Comparison of ENCODE assay signal across 1 cellular context in the genomic region with DNA sequence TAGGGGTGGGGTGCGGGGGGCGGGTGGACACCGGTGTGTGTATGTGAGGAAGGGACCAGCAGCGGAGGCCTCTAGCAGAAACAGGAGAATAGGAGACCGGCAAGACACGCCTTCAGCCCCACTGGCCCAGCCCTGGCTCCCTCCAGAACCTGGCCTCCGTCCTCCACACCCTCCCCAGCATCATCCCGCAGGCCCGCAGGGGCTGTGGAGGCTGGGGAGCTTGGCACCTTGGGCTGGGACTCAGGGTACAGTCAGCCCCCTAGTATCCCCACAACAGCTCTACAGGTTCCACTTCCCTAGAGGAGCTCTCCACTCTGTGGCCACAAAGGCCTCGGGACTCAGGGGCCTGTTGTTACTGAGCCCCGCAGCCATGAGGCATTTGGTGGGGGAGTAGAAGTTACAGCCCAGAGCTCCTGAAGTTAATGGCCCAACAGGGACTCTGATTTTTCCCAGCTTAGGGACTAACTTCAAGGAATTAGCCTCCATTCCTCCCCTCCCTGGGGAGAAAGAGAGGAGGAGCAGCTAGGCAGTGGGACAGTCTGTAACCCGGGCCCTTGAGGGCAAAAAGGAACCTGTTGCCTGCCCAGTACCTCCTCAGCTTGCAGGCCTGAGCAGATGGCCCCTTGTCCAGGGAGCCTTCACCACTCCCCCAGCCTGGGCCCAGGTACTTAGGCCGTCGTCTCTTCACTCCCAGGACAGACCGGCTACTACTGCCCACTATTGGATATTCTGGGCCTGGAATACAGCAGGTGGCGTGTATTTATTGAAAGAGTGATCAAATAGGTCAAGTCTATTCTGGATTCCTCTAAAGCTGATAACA.
TF ChIP-seq lines count a peak whose summit lies in the region.

No MANE protein-coding gene starts in this region.

TF ChIP-seq in K562, 482 proteins besides CTCF, POLR2A, EP300 and RAD21 (continued from another document):
- TF ChIP-seq, protein P1, sequence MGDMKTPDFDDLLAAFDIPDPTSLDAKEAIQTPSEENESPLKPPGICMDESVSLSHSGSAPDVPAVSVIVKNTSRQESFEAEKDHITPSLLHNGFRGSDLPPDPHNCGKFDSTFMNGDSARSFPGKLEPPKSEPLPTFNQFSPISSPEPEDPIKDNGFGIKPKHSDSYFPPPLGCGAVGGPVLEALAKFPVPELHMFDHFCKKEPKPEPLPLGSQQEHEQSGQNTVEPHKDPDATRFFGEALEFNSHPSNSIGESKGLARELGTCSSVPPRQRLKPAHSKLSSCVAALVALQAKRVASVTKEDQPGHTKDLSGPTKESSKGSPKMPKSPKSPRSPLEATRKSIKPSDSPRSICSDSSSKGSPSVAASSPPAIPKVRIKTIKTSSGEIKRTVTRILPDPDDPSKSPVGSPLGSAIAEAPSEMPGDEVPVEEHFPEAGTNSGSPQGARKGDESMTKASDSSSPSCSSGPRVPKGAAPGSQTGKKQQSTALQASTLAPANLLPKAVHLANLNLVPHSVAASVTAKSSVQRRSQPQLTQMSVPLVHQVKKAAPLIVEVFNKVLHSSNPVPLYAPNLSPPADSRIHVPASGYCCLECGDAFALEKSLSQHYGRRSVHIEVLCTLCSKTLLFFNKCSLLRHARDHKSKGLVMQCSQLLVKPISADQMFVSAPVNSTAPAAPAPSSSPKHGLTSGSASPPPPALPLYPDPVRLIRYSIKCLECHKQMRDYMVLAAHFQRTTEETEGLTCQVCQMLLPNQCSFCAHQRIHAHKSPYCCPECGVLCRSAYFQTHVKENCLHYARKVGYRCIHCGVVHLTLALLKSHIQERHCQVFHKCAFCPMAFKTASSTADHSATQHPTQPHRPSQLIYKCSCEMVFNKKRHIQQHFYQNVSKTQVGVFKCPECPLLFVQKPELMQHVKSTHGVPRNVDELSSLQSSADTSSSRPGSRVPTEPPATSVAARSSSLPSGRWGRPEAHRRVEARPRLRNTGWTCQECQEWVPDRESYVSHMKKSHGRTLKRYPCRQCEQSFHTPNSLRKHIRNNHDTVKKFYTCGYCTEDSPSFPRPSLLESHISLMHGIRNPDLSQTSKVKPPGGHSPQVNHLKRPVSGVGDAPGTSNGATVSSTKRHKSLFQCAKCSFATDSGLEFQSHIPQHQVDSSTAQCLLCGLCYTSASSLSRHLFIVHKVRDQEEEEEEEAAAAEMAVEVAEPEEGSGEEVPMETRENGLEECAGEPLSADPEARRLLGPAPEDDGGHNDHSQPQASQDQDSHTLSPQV (IDR thresholded peaks at IDR 0.05), result peak; percentile 29; the same call in 1 of the 2 replicates
- TF ChIP-seq FOXJ2 (tag; IDR thresholded peaks at IDR 0.05), result 0 out of 2 replicates have a peak, but pooled peaks have one; percentile 5
- TF ChIP-seq NR4A1 (CRISPR knock-in tag; IDR thresholded peaks at IDR 0.05), result no peak
- peak; percentile 66; the same call in 1 of the 2 replicates for TF ChIP-seq NR4A1 (tag; IDR thresholded peaks at IDR 0.05)
- TF ChIP-seq PTTG1 (tag; IDR thresholded peaks at IDR 0.05; ENCODE audit: low read depth), result no peak
- TF ChIP-seq, protein P2, sequence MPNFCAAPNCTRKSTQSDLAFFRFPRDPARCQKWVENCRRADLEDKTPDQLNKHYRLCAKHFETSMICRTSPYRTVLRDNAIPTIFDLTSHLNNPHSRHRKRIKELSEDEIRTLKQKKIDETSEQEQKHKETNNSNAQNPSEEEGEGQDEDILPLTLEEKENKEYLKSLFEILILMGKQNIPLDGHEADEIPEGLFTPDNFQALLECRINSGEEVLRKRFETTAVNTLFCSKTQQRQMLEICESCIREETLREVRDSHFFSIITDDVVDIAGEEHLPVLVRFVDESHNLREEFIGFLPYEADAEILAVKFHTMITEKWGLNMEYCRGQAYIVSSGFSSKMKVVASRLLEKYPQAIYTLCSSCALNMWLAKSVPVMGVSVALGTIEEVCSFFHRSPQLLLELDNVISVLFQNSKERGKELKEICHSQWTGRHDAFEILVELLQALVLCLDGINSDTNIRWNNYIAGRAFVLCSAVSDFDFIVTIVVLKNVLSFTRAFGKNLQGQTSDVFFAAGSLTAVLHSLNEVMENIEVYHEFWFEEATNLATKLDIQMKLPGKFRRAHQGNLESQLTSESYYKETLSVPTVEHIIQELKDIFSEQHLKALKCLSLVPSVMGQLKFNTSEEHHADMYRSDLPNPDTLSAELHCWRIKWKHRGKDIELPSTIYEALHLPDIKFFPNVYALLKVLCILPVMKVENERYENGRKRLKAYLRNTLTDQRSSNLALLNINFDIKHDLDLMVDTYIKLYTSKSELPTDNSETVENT (CRISPR knock-in tag; IDR thresholded peaks at IDR 0.05), result no peak
- TF ChIP-seq, protein P3, sequence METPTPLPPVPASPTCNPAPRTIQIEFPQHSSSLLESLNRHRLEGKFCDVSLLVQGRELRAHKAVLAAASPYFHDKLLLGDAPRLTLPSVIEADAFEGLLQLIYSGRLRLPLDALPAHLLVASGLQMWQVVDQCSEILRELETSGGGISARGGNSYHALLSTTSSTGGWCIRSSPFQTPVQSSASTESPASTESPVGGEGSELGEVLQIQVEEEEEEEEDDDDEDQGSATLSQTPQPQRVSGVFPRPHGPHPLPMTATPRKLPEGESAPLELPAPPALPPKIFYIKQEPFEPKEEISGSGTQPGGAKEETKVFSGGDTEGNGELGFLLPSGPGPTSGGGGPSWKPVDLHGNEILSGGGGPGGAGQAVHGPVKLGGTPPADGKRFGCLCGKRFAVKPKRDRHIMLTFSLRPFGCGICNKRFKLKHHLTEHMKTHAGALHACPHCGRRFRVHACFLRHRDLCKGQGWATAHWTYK (CRISPR knock-in tag; IDR thresholded peaks at IDR 0.05), result peak; percentile 34; the same call in 1 of the 2 replicates
- 0 out of 2 replicates have a peak, but pooled peaks have one; percentile 3 for TF ChIP-seq BACH1 (tag; IDR thresholded peaks at IDR 0.05)
- TF ChIP-seq ZNF586 (CRISPR knock-in tag; conservative IDR thresholded peaks at IDR 0.05), result no peak
- no peak for TF ChIP-seq ZNF79 (CRISPR knock-in tag; IDR thresholded peaks at IDR 0.05; ENCODE audit: low read depth)
- peak; percentile 31 for TF ChIP-seq L3MBTL2 (IDR thresholded peaks at IDR 0.05)
- TF ChIP-seq NFRKB (IDR thresholded peaks at IDR 0.05; ENCODE audit: low read depth), result peak; percentile 54; the same call in 1 of the 2 replicates
- TF ChIP-seq SRF (CRISPR knock-in tag; IDR thresholded peaks at IDR 0.05), result 0 out of 4 replicates have a peak, but pooled peaks of 1 of the 2 experiments have one; percentile 11
- TF ChIP-seq, protein P4, sequence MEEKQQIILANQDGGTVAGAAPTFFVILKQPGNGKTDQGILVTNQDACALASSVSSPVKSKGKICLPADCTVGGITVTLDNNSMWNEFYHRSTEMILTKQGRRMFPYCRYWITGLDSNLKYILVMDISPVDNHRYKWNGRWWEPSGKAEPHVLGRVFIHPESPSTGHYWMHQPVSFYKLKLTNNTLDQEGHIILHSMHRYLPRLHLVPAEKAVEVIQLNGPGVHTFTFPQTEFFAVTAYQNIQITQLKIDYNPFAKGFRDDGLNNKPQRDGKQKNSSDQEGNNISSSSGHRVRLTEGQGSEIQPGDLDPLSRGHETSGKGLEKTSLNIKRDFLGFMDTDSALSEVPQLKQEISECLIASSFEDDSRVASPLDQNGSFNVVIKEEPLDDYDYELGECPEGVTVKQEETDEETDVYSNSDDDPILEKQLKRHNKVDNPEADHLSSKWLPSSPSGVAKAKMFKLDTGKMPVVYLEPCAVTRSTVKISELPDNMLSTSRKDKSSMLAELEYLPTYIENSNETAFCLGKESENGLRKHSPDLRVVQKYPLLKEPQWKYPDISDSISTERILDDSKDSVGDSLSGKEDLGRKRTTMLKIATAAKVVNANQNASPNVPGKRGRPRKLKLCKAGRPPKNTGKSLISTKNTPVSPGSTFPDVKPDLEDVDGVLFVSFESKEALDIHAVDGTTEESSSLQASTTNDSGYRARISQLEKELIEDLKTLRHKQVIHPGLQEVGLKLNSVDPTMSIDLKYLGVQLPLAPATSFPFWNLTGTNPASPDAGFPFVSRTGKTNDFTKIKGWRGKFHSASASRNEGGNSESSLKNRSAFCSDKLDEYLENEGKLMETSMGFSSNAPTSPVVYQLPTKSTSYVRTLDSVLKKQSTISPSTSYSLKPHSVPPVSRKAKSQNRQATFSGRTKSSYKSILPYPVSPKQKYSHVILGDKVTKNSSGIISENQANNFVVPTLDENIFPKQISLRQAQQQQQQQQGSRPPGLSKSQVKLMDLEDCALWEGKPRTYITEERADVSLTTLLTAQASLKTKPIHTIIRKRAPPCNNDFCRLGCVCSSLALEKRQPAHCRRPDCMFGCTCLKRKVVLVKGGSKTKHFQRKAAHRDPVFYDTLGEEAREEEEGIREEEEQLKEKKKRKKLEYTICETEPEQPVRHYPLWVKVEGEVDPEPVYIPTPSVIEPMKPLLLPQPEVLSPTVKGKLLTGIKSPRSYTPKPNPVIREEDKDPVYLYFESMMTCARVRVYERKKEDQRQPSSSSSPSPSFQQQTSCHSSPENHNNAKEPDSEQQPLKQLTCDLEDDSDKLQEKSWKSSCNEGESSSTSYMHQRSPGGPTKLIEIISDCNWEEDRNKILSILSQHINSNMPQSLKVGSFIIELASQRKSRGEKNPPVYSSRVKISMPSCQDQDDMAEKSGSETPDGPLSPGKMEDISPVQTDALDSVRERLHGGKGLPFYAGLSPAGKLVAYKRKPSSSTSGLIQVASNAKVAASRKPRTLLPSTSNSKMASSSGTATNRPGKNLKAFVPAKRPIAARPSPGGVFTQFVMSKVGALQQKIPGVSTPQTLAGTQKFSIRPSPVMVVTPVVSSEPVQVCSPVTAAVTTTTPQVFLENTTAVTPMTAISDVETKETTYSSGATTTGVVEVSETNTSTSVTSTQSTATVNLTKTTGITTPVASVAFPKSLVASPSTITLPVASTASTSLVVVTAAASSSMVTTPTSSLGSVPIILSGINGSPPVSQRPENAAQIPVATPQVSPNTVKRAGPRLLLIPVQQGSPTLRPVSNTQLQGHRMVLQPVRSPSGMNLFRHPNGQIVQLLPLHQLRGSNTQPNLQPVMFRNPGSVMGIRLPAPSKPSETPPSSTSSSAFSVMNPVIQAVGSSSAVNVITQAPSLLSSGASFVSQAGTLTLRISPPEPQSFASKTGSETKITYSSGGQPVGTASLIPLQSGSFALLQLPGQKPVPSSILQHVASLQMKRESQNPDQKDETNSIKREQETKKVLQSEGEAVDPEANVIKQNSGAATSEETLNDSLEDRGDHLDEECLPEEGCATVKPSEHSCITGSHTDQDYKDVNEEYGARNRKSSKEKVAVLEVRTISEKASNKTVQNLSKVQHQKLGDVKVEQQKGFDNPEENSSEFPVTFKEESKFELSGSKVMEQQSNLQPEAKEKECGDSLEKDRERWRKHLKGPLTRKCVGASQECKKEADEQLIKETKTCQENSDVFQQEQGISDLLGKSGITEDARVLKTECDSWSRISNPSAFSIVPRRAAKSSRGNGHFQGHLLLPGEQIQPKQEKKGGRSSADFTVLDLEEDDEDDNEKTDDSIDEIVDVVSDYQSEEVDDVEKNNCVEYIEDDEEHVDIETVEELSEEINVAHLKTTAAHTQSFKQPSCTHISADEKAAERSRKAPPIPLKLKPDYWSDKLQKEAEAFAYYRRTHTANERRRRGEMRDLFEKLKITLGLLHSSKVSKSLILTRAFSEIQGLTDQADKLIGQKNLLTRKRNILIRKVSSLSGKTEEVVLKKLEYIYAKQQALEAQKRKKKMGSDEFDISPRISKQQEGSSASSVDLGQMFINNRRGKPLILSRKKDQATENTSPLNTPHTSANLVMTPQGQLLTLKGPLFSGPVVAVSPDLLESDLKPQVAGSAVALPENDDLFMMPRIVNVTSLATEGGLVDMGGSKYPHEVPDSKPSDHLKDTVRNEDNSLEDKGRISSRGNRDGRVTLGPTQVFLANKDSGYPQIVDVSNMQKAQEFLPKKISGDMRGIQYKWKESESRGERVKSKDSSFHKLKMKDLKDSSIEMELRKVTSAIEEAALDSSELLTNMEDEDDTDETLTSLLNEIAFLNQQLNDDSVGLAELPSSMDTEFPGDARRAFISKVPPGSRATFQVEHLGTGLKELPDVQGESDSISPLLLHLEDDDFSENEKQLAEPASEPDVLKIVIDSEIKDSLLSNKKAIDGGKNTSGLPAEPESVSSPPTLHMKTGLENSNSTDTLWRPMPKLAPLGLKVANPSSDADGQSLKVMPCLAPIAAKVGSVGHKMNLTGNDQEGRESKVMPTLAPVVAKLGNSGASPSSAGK (IDR thresholded peaks at IDR 0.05), result peak; percentile 36; the same call in 1 of the 2 replicates
- no peak for TF ChIP-seq CREM (IDR thresholded peaks at IDR 0.05; ENCODE audit: low read depth)
- no peak for TF ChIP-seq ZNF780A (CRISPR knock-in tag; IDR thresholded peaks at IDR 0.05)
- TF ChIP-seq ZNF778 (CRISPR knock-in tag; IDR thresholded peaks at IDR 0.05), result no peak
